1 cellular context compared by ENCODE assay signal in genomic region chr1:37994886-37995566, GRCh38.
TF ChIP-seq lines count a peak whose summit lies in the region.

No MANE protein-coding gene starts in this region.

TF ChIP-seq in GM23338, 12 proteins besides CTCF, POLR2A, EP300 and RAD21 (continued from another document):
- TF ChIP-seq ETS1 (IDR thresholded peaks at IDR 0.05) (no peak; the same call in 1 of the 2 replicates), JUNB (IDR thresholded peaks at IDR 0.05; ENCODE audit: unreplicated experiment) (no peak), REST (IDR thresholded peaks at IDR 0.05; ENCODE audit: unreplicated experiment) (no peak), CREB1 (CRISPR knock-in tag; IDR thresholded peaks at IDR 0.05; ENCODE audit: low read depth) (no peak), ZNF331 (CRISPR knock-in tag; IDR thresholded peaks at IDR 0.05; ENCODE audit: low read depth) (no peak), ZNF114 (CRISPR knock-in tag; IDR thresholded peaks at IDR 0.05) (no peak), EZH2 (IDR thresholded peaks at IDR 0.05; ENCODE audit: low read depth, unreplicated experiment) (no peak), ZNF462 (CRISPR knock-in tag; IDR thresholded peaks at IDR 0.05) (no peak), NANOG (IDR thresholded peaks at IDR 0.05; ENCODE audit: borderline replicate concordance) (no peak), EZH2phosphoT487 (IDR thresholded peaks at IDR 0.05; ENCODE audit: unreplicated experiment) (no peak), POLR2AphosphoS5 (IDR thresholded peaks at IDR 0.05; ENCODE audit: low read depth) (no peak)
